In the genomic region with DNA sequence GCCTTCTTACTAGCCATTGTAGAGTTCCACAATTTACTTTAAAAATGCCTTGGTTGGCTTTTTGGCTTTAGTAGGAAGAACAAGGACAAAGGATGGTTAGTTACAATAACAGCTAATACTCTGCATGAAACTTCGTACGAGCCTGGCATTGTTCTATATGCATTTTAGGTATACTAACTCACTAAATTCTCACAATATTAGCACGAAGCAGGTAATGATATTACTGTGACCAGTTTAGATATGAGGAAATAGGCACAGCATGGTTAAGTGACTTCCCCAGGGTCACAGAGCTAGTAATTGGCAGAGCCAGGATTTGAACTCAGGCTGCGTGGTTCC, we compare ENCODE assay signal across 19 cellular contexts. TPM values are rescaled to one million over a fixed set of nuclear protein-coding genes. Genes with fewer than 3 reads are reported as not detected.
DNase-seq lines count a peak whose midpoint lies in the region; ATAC-seq, FAIRE-seq and TF ChIP-seq lines count a peak whose summit lies in the region.
"Had no signal": no experiment of that assay in that cellular context is flagged by ENCODE, and none has a peak within 500 bp of the region (broad histone marks: within the 10 kb centered on the region; RNA-seq: fewer than 3 reads in every experiment).

No MANE protein-coding gene starts in this region.

- H3K27me3 ChIP-seq in astrocyte (ENCODE audit: insufficient read depth, low read length), result peaks cover 5% of the 10 kb centered on the region
- no peaks in the 10 kb centered on the region for H3K27me3 ChIP-seq in neural cell (ENCODE audit: insufficient read depth, low read depth, low read length)
- H3K27me3 ChIP-seq: tibial nerve had no signal

- no peak for TF ChIP-seq EP300 in neural cell (conservative IDR thresholded peaks at IDR 0.05; ENCODE audit: poor library complexity, severe bottlenecking)

- H3K27ac ChIP-seq in astrocyte (ENCODE audit: low read depth, low read length), result no peak overlapping the region
- no peak overlapping the region for H3K27ac ChIP-seq in neural cell (ENCODE audit: low read length)
- H3K27ac ChIP-seq: cardiac muscle cell, coronary artery, prostate gland, tibial nerve had no signal

- H3K27me3 Mint-ChIP-seq in CD14-positive monocyte (ENCODE audit: low read depth in 3 of 3) (peaks cover 0 to 5% (median 2%) of the 10 kb centered on the region in 3 donors), astrocyte (ENCODE audit: low read depth, unreplicated experiment) (peaks cover 38% of the 10 kb centered on the region)

- H3K36me3 ChIP-seq in astrocyte (ENCODE audit: insufficient read depth, low read length) (no peaks in the 10 kb centered on the region), neural cell (ENCODE audit: insufficient read depth, low read length) (no peaks in the 10 kb centered on the region)
- H3K36me3 ChIP-seq: cardiac muscle cell, prostate gland, tibial nerve had no signal

- no peaks in the 10 kb centered on the region for H3K79me2 ChIP-seq in astrocyte (ENCODE audit: insufficient read depth, low read length)
- H3K79me2 ChIP-seq in neural cell (replicated peaks; ENCODE audit: insufficient read depth, low read length), result no peaks in the 10 kb centered on the region

- H2AFZ ChIP-seq in astrocyte (ENCODE audit: low read depth, low read length), result no peak overlapping the region
- H2AFZ ChIP-seq in neural cell (ENCODE audit: low read depth, low read length), result no peak overlapping the region

- no peak for DNase-seq in CD14-positive monocyte (ENCODE audit: low spot score)
- DNase-seq in astrocyte (ENCODE audit: low read depth), result no peak
- no peak for DNase-seq in GM12892 (ENCODE audit: insufficient read length)
- DNase-seq in SK-N-DZ (ENCODE audit: low spot score), result no peak
- no peak for DNase-seq in NCI-H1417 treated with DMSO at 0.1 percent for 48 hours (lab: John Stamatoyannopoulos, UW)
- DNase-seq: activated gamma-delta T cell had no signal

- H3K4me3 ChIP-seq in astrocyte (ENCODE audit: insufficient read depth, low read depth, low read length) (no peak overlapping the region), neural cell (ENCODE audit: low read length) (no peak overlapping the region)
- H3K4me3 ChIP-seq: cardiac muscle cell, prostate gland, tibial nerve had no signal

- H3K4me1 Mint-ChIP-seq in CD14-positive monocyte (peaks cover 2% of the 10 kb centered on the region), astrocyte (ENCODE audit: low read depth, unreplicated experiment) (no peaks in the 10 kb centered on the region)
- H3K4me1 Mint-ChIP-seq: activated CD4-positive, alpha-beta T cell treated with anti-CD3 and anti-CD28 coated beads, Interleukin-2, amount 10 ng/mL, durations not matched to agents 24 days and 14 days; WTC11 had no signal

- H3K4me1 ChIP-seq in astrocyte (ENCODE audit: insufficient read depth, low read length), result no peaks in the 10 kb centered on the region
- H3K4me1 ChIP-seq: prostate gland had no signal

- peak overlapping the region; percentile 66 for H3K4me2 ChIP-seq in astrocyte (ENCODE audit: low read length)
- no peak overlapping the region for H3K4me2 ChIP-seq in neural cell (ENCODE audit: low read length)

- H3K36me3 Mint-ChIP-seq in CD14-positive monocyte (no peaks in the 10 kb centered on the region), astrocyte (ENCODE audit: low read depth, unreplicated experiment) (no peaks in the 10 kb centered on the region)
- H3K36me3 Mint-ChIP-seq: activated naive CD8-positive, alpha-beta T cell treated with anti-CD3 and anti-CD28 coated beads for 36 hours; IgD-negative memory B cell; memory B cell; WTC11 had no signal

- no peak overlapping the region for H3K27ac Mint-ChIP-seq in CD14-positive monocyte
- H3K27ac Mint-ChIP-seq in astrocyte (ENCODE audit: unreplicated experiment), result no peak overlapping the region
- H3K27ac Mint-ChIP-seq: activated CD4-positive, alpha-beta T cell treated with anti-CD3 and anti-CD28 coated beads, Interleukin-2, amount 10 ng/mL, durations not matched to agents 24 days and 14 days; activated naive CD8-positive, alpha-beta T cell treated with anti-CD3 and anti-CD28 coated beads for 36 hours; IgD-negative memory B cell; memory B cell; WTC11 had no signal

- no peaks in the 10 kb centered on the region for H3F3A ChIP-seq in neural cell (ENCODE audit: insufficient read depth, low read length, poor library complexity, severe bottlenecking)

- H3K9me3 Mint-ChIP-seq in CD14-positive monocyte (no peaks in the 10 kb centered on the region), astrocyte (ENCODE audit: unreplicated experiment) (no peaks in the 10 kb centered on the region)
- H3K9me3 Mint-ChIP-seq: activated CD4-positive, alpha-beta T cell treated with anti-CD3 and anti-CD28 coated beads, Interleukin-2, amount 10 ng/mL, durations not matched to agents 24 days and 14 days; activated naive CD8-positive, alpha-beta T cell treated with anti-CD3 and anti-CD28 coated beads for 36 hours; activated T-cell treated with anti-CD3 and anti-CD28 coated beads, Interleukin-2, amount 50 U/mL, for 4 hours; IgD-negative memory B cell; memory B cell; WTC11 had no signal

- H3K9ac ChIP-seq in astrocyte (ENCODE audit: low read length) (no peak overlapping the region), neural cell (ENCODE audit: low read length) (no peak overlapping the region)

- TF ChIP-seq CTCF in CD14-positive monocyte (IDR thresholded peaks at IDR 0.05) (peak; percentile 58), LNCAP (IDR thresholded peaks at IDR 0.05) (peak; percentile 13; the same call in 1 of the 2 replicates), astrocyte (IDR thresholded peaks at IDR 0.05; ENCODE audit: insufficient read depth, low read depth, low read length) (no peak), neural cell (IDR thresholded peaks at IDR 0.05; ENCODE audit: poor library complexity, severe bottlenecking) (no peak)

- intact Hi-C loops in CD14-positive monocyte (cut with micrococcal nuclease), result loop anchor here (5.0 to 10.0 kb wide), 3 partner anchors 1058 to 1875 kb away; no protein-coding TSS in a partner anchor

- ATAC-seq in HG03520 (IDR thresholded peaks at IDR 0.05; ENCODE audit: unreplicated experiment), result no peak
- ATAC-seq: activated T-cell treated with anti-CD3 and anti-CD28 coated beads, Interleukin-2, amount 50 U/mL, for 4 hours had no signal

- TF ChIP-seq POLR2A in GM12892 (IDR thresholded peaks at IDR 0.05; ENCODE audit: low read depth, low read length), result no peak

- H4K20me1 ChIP-seq in astrocyte (ENCODE audit: insufficient read depth, low read length) (no peaks in the 10 kb centered on the region), neural cell (ENCODE audit: insufficient read depth) (no peaks in the 10 kb centered on the region)

- H3K4me3 Mint-ChIP-seq in CD14-positive monocyte (no peak overlapping the region), astrocyte (ENCODE audit: unreplicated experiment) (no peak overlapping the region)
- H3K4me3 Mint-ChIP-seq: activated CD4-positive, alpha-beta T cell treated with anti-CD3 and anti-CD28 coated beads, Interleukin-2, amount 10 ng/mL, durations not matched to agents 24 days and 14 days; activated naive CD8-positive, alpha-beta T cell treated with anti-CD3 and anti-CD28 coated beads for 36 hours; activated T-cell treated with anti-CD3 and anti-CD28 coated beads, Interleukin-2, amount 50 U/mL, for 4 hours; IgD-negative memory B cell; memory B cell had no signal

- H3K9me3 ChIP-seq in astrocyte (ENCODE audit: insufficient read depth, low read depth, low read length) (no peaks in the 10 kb centered on the region), neural cell (ENCODE audit: low read length) (no peaks in the 10 kb centered on the region)
- H3K9me3 ChIP-seq: prostate gland, tibial nerve had no signal

- FAIRE-seq in astrocyte (lab: Jason Lieb, UNC), result no peak
- no peak for FAIRE-seq in GM12892 (lab: Jason Lieb, UNC)

- H3K9me2 ChIP-seq in neural cell (ENCODE audit: insufficient read depth, low read length), result no peaks in the 10 kb centered on the region

- no peak for TF ChIP-seq RAD21 in neural cell (conservative IDR thresholded peaks at IDR 0.05)

TF ChIP-seq in neural cell, 6 proteins besides CTCF, POLR2A, EP300 and RAD21:
- TF ChIP-seq SMC3 (conservative IDR thresholded peaks at IDR 0.05; ENCODE audit: poor library complexity), result peak; percentile 38
- no peak for TF ChIP-seq MXI1 (conservative IDR thresholded peaks at IDR 0.05; ENCODE audit: poor library complexity, severe bottlenecking)

RNA-seq across cellular contexts. Expression of a gene that starts 50.5 kb away (rescaled TPM):
- polyA plus RNA-seq in CD14-positive monocyte (not detected), neural cell (not detected in 2 replicates)
- total RNA-seq in astrocyte, result 1.8 TPM in 2 replicates
- not detected in 2 replicates for polyA minus RNA-seq in neural cell
- polyA plus RNA-seq in GM12892 (2012; ENCODE audit: missing spikeins), result not detected
- polyA plus RNA-seq in SK-N-DZ (2014; cell fraction: cytosol; rRNA removed), result 0.57 and 1.3 TPM in 2 replicates
- polyA plus RNA-seq in SK-N-DZ (2014; cell fraction: nucleus; rRNA removed), result 1.2 and 2.0 TPM in 2 replicates

Comparison
In these comparisons a context has a peak if more than half of its experiments do, and no peak if none do; other contexts are left out.
1. CTCF ChIP-seq: peak in CD14-positive monocyte (single experiment) and LNCAP (single experiment); none in astrocyte (single experiment) and neural cell (single experiment).